Comparison of ENCODE assay signal across 8 cellular contexts in genomic region chr15:49235446-49236207, GRCh38.
DNase-seq lines count a peak whose midpoint lies in the region; ATAC-seq and TF ChIP-seq lines count a peak whose summit lies in the region.

No MANE protein-coding gene starts in this region.

- no peak for TF ChIP-seq EP300 in esophagus muscularis mucosa (IDR thresholded peaks at IDR 0.05)
- TF ChIP-seq EP300 in tibial nerve (IDR thresholded peaks at IDR 0.05), result peak in 1 of 2 donors; percentile 31

- peaks cover 55% of the 10 kb centered on the region for H3K36me3 Mint-ChIP-seq in CD8-positive, alpha-beta T cell
- H3K36me3 Mint-ChIP-seq in activated CD4-positive, alpha-beta memory T cell treated with anti-CD3 and anti-CD28 coated beads for 36 hours, result peaks cover 32% of the 10 kb centered on the region
- peaks cover 18 to 37% (median 37%) of the 10 kb centered on the region in 3 donors for H3K36me3 Mint-ChIP-seq in naive thymus-derived CD8-positive, alpha-beta T cell

- ATAC-seq in CD8-positive, alpha-beta T cell, result peak; percentile 65
- peak; percentile 97 for ATAC-seq in GM19023 (IDR thresholded peaks at IDR 0.05; ENCODE audit: unreplicated experiment)
- ATAC-seq in HG03175 (IDR thresholded peaks at IDR 0.05; ENCODE audit: unreplicated experiment), result peak; percentile 97
- peak; percentile 47 to 53 for ATAC-seq in naive thymus-derived CD8-positive, alpha-beta T cell

- H3K9me3 Mint-ChIP-seq in CD8-positive, alpha-beta T cell, result no peaks in the 10 kb centered on the region
- H3K9me3 Mint-ChIP-seq in activated CD4-positive, alpha-beta memory T cell treated with anti-CD3 and anti-CD28 coated beads for 36 hours, result peaks cover 4% of the 10 kb centered on the region
- peaks cover 0 to 2% (median 0%) of the 10 kb centered on the region in 9 donors for H3K9me3 Mint-ChIP-seq in naive thymus-derived CD8-positive, alpha-beta T cell

- peaks cover 12% of the 10 kb centered on the region for H3K36me3 ChIP-seq in CD8-positive, alpha-beta T cell (ENCODE audit: insufficient read depth, low read length)
- H3K36me3 ChIP-seq in esophagus muscularis mucosa, result peaks cover 0 to 17% (median 2%) of the 10 kb centered on the region in 4 donors
- H3K36me3 ChIP-seq in tibial nerve, result peaks cover 0 to 25% (median 0%) of the 10 kb centered on the region in 3 donors

- no peaks in the 10 kb centered on the region for H3K27me3 ChIP-seq in CD8-positive, alpha-beta T cell (ENCODE audit: insufficient read depth, low read length)
- H3K27me3 ChIP-seq in esophagus muscularis mucosa (no peaks in the 10 kb centered on the region), tibial nerve (no peaks in the 10 kb centered on the region)

- no peak overlapping the region for H3K27ac ChIP-seq in CD8-positive, alpha-beta T cell (ENCODE audit: low read depth, low read length)
- H3K27ac ChIP-seq in esophagus muscularis mucosa (replicated peaks in 1 of 4) (peak overlapping the region; percentile 45 to 69 (median 47)), tibial nerve (peak overlapping the region; percentile 27 to 71 (median 45))

- no peaks in the 10 kb centered on the region for H3K9me3 ChIP-seq in CD8-positive, alpha-beta T cell (ENCODE audit: low read length)
- no peaks in the 10 kb centered on the region for H3K9me3 ChIP-seq in esophagus muscularis mucosa
- H3K9me3 ChIP-seq in tibial nerve, result no peaks in the 10 kb centered on the region

- POLR2A ChIA-PET in CD8-positive, alpha-beta T cell (lab: Charles Lee), result interaction anchor here (1.0 kb wide), 1 partner anchor 385 kb away, joined by 3 read pairs; the partner anchor contains the start of gene DTWD1
- POLR2A ChIA-PET in activated CD4-positive, alpha-beta memory T cell treated with anti-CD3 and anti-CD28 coated beads for 36 hours (lab: Charles Lee), result no interaction called here
- POLR2A ChIA-PET in naive thymus-derived CD8-positive, alpha-beta T cell (lab: Charles Lee), result no interaction called here

- no peak overlapping the region for H3K4me3 ChIP-seq in CD8-positive, alpha-beta T cell (ENCODE audit: low read depth, low read length)
- H3K4me3 ChIP-seq in esophagus muscularis mucosa (no peak overlapping the region), tibial nerve (no peak overlapping the region)

- H3K4me3 Mint-ChIP-seq in CD8-positive, alpha-beta T cell, result no peak overlapping the region
- H3K4me3 Mint-ChIP-seq in activated CD4-positive, alpha-beta memory T cell treated with anti-CD3 and anti-CD28 coated beads for 36 hours, result no peak overlapping the region
- no peak overlapping the region for H3K4me3 Mint-ChIP-seq in naive thymus-derived CD8-positive, alpha-beta T cell

- H3K4me1 Mint-ChIP-seq in CD8-positive, alpha-beta T cell (ENCODE audit: low read depth), result peaks cover 15% of the 10 kb centered on the region
- peaks cover 9% of the 10 kb centered on the region for H3K4me1 Mint-ChIP-seq in activated CD4-positive, alpha-beta memory T cell treated with anti-CD3 and anti-CD28 coated beads for 36 hours (ENCODE audit: low read depth)
- H3K4me1 Mint-ChIP-seq in naive thymus-derived CD8-positive, alpha-beta T cell, result peaks cover 6 to 17% (median 10%) of the 10 kb centered on the region in 4 donors

- intact Hi-C loops in CD8-positive, alpha-beta T cell (cut with DNase I, micrococcal nuclease), result loop anchor here (1.0 to 5.0 kb wide), 7 partner anchors 33 to 1081 kb away; no protein-coding TSS in a partner anchor
- intact Hi-C loops in activated CD4-positive, alpha-beta memory T cell treated with anti-CD3 and anti-CD28 coated beads for 36 hours (cut with micrococcal nuclease), result loop anchor here (1.0 to 5.0 kb wide), 4 partner anchors 187 to 909 kb away; no protein-coding TSS in a partner anchor
- intact Hi-C loops in esophagus muscularis mucosa (cut with DNase I), result loop anchor here (2.0 to 5.0 kb wide), 2 partner anchors 185 to 907 kb away; no protein-coding TSS in a partner anchor

- CTCF ChIA-PET in CD8-positive, alpha-beta T cell (lab: Charles Lee), result interaction anchor here (0.6 to 4.6 kb wide), 8 partner anchors 9 to 913 kb away, joined by 3 to 35 read pairs (median 4); partner anchors contain the start of gene FGF7
- CTCF ChIA-PET in activated CD4-positive, alpha-beta memory T cell treated with anti-CD3 and anti-CD28 coated beads for 36 hours (lab: Charles Lee), result interaction anchor here (0.7 to 4.6 kb wide), 11 partner anchors 14 to 1080 kb away, joined by 3 to 69 read pairs (median 4); partner anchors contain the start of gene FGF7

- no peaks in the 10 kb centered on the region for H3K4me1 ChIP-seq in CD8-positive, alpha-beta T cell (ENCODE audit: insufficient read depth, low read length)
- H3K4me1 ChIP-seq in esophagus muscularis mucosa (peaks cover 17 to 57% (median 53%) of the 10 kb centered on the region in 4 donors), tibial nerve (peaks cover 5 to 42% (median 5%) of the 10 kb centered on the region in 4 donors)

- TF ChIP-seq CTCF in CD8-positive, alpha-beta T cell (IDR thresholded peaks at IDR 0.05), result peak; percentile 64
- peak; percentile 75 to 91 (median 79) for TF ChIP-seq CTCF in esophagus muscularis mucosa (IDR thresholded peaks at IDR 0.05)
- peak; percentile 56 to 88 (median 68) for TF ChIP-seq CTCF in tibial nerve (IDR thresholded peaks at IDR 0.05)

- no peaks in the 10 kb centered on the region for H3K27me3 Mint-ChIP-seq in CD8-positive, alpha-beta T cell (ENCODE audit: low read depth)
- H3K27me3 Mint-ChIP-seq in activated CD4-positive, alpha-beta memory T cell treated with anti-CD3 and anti-CD28 coated beads for 36 hours, result no peaks in the 10 kb centered on the region
- no peaks in the 10 kb centered on the region for H3K27me3 Mint-ChIP-seq in naive thymus-derived CD8-positive, alpha-beta T cell

- H3K27ac Mint-ChIP-seq in CD8-positive, alpha-beta T cell, result peak overlapping the region; percentile 33
- no peak overlapping the region for H3K27ac Mint-ChIP-seq in activated CD4-positive, alpha-beta memory T cell treated with anti-CD3 and anti-CD28 coated beads for 36 hours
- H3K27ac Mint-ChIP-seq in naive thymus-derived CD8-positive, alpha-beta T cell, result peak overlapping the region in 6 of 10 donors; percentile 19 to 69 (median 50)

- DNase-seq in CD8-positive, alpha-beta T cell, result peak; percentile 17 to 60 (median 26)
- DNase-seq in NCI-H748 (lab: John Stamatoyannopoulos, UW; ENCODE audit: unreplicated experiment) (peak; percentile 58), esophagus muscularis mucosa (ENCODE audit: extremely low spot score) (no peak), tibial nerve (ENCODE audit: low spot score in 2 of 2) (peak; percentile 19 to 49)
- peak; percentile 57 for DNase-seq in activated CD4-positive, alpha-beta memory T cell treated with anti-CD3 and anti-CD28 coated beads for 36 hours
- peak in 9 of 10 donors; percentile 3 to 66 (median 36) for DNase-seq in naive thymus-derived CD8-positive, alpha-beta T cell

- 31% methylated on average over 3 of the region's 3 CpGs for WGBS in esophagus muscularis mucosa
- WGBS in tibial nerve, 2 donors, result 12 to 20% methylated on average over 3 of the region's 3 CpGs

- TF ChIP-seq POLR2A in esophagus muscularis mucosa (IDR thresholded peaks at IDR 0.05; ENCODE audit: low read depth), result no peak
- no peak for TF ChIP-seq POLR2A in tibial nerve (IDR thresholded peaks at IDR 0.05)
